ENCODE assay signal across 1 cellular context in genomic region chr17:32876414-32877163, GRCh38.
TF ChIP-seq lines count a peak whose summit lies in the region.

Gene MYO1D (minus strand): TSS chr17:32877124. CDS start chr17:32876872, 252 bp downstream.

TF ChIP-seq in HepG2, 621 proteins besides CTCF, POLR2A, EP300 and RAD21 (continued from another document and continues in another):
- TF ChIP-seq RNF219 (CRISPR knock-in tag; IDR thresholded peaks at IDR 0.05), result no peak
- peak; percentile 42; the same call in 1 of the 2 replicates for TF ChIP-seq HOXA3 (CRISPR knock-in tag; IDR thresholded peaks at IDR 0.05)
- no peak for TF ChIP-seq HMG20B (CRISPR knock-in tag; conservative IDR thresholded peaks at IDR 0.05)
- TF ChIP-seq CEBPZ (IDR thresholded peaks at IDR 0.05; ENCODE audit: low read length), result no peak
- TF ChIP-seq HNRNPL (IDR thresholded peaks at IDR 0.05; ENCODE audit: low read depth, low read length), result no peak
- peak; percentile 52 for TF ChIP-seq AKAP8 (CRISPR knock-in tag; IDR thresholded peaks at IDR 0.05)
- TF ChIP-seq ZBTB33 (CRISPR knock-in tag; IDR thresholded peaks at IDR 0.05), result no peak
- TF ChIP-seq ATF7 (IDR thresholded peaks at IDR 0.05), result no peak
- TF ChIP-seq ATF7 (CRISPR knock-in tag; IDR thresholded peaks at IDR 0.05), result 0 out of 2 replicates have a peak, but pooled peaks have one; percentile 44
- no peak for TF ChIP-seq SMARCC2 (IDR thresholded peaks at IDR 0.05)
- TF ChIP-seq GTF2F1 (IDR thresholded peaks at IDR 0.05; ENCODE audit: low read length), result no peak
- TF ChIP-seq POLR2AphosphoS5 (IDR thresholded peaks at IDR 0.05; ENCODE audit: low read depth, low read length), result peak; percentile 59
- no peak for TF ChIP-seq ZNF891 (CRISPR knock-in tag; IDR thresholded peaks at IDR 0.05)
- peak; percentile 44; the same call in 1 of the 2 replicates for TF ChIP-seq ZNF788 (CRISPR knock-in tag; IDR thresholded peaks at IDR 0.05; ENCODE audit: borderline replicate concordance)
- 0 out of 2 replicates have a peak, but pooled peaks have one; percentile 51 for TF ChIP-seq CHCHD3 (CRISPR knock-in tag; IDR thresholded peaks at IDR 0.05)
- TF ChIP-seq TOPORS (CRISPR knock-in tag; IDR thresholded peaks at IDR 0.05), result no peak
- peak; percentile 66 for TF ChIP-seq ZNF800 (CRISPR knock-in tag; IDR thresholded peaks at IDR 0.05)
- no peak for TF ChIP-seq ARID2 (CRISPR knock-in tag; IDR thresholded peaks at IDR 0.05; ENCODE audit: borderline replicate concordance)
- peak; percentile 36 for TF ChIP-seq PAXIP1 (CRISPR knock-in tag; conservative IDR thresholded peaks at IDR 0.05)
- no peak for TF ChIP-seq RAD51 (IDR thresholded peaks at IDR 0.05; ENCODE audit: borderline replicate concordance)
- peak; percentile 38; the same call in 1 of the 2 replicates for TF ChIP-seq MXD1 (CRISPR knock-in tag; IDR thresholded peaks at IDR 0.05)
- TF ChIP-seq KDM5A (IDR thresholded peaks at IDR 0.05; ENCODE audit: borderline replicate concordance, low read length), result no peak; the same call in 1 of the 2 replicates
- 0 out of 2 replicates have a peak, but pooled peaks have one; percentile 54 for TF ChIP-seq ZC3H13 (CRISPR knock-in tag; IDR thresholded peaks at IDR 0.05)
- TF ChIP-seq DMTF1 (CRISPR knock-in tag; IDR thresholded peaks at IDR 0.05), result no peak
- no peak for TF ChIP-seq ZNF337 (CRISPR knock-in tag; IDR thresholded peaks at IDR 0.05; ENCODE audit: borderline replicate concordance, low read depth)
- no peak for TF ChIP-seq ZNF776 (CRISPR knock-in tag; IDR thresholded peaks at IDR 0.05)
- TF ChIP-seq SAP130 (CRISPR knock-in tag; IDR thresholded peaks at IDR 0.05; ENCODE audit: low read depth), result peak; percentile 69
- 0 out of 2 replicates have a peak, but pooled peaks have one; percentile 21 for TF ChIP-seq ZNF784 (CRISPR knock-in tag; IDR thresholded peaks at IDR 0.05; ENCODE audit: borderline replicate concordance)
- peak; percentile 24 for TF ChIP-seq STAG1 (CRISPR knock-in tag; IDR thresholded peaks at IDR 0.05)
- no peak for TF ChIP-seq ZNF468 (CRISPR knock-in tag; IDR thresholded peaks at IDR 0.05)
- TF ChIP-seq PHF20 (CRISPR knock-in tag; IDR thresholded peaks at IDR 0.05), result peak; percentile 28; the same call in 1 of the 2 replicates
- no peak for TF ChIP-seq AHDC1 (CRISPR knock-in tag; IDR thresholded peaks at IDR 0.05; ENCODE audit: borderline replicate concordance)
- no peak for TF ChIP-seq KAT8 (CRISPR knock-in tag; IDR thresholded peaks at IDR 0.05)
- peak; percentile 65; the same call in 1 of the 2 replicates for TF ChIP-seq MYC (CRISPR knock-in tag; IDR thresholded peaks at IDR 0.05; ENCODE audit: borderline replicate concordance)
- TF ChIP-seq CHD2 (IDR thresholded peaks at IDR 0.05; ENCODE audit: low read depth, low read length), result no peak
